ENCODE assay signal across 19 cellular contexts in the genomic region with DNA sequence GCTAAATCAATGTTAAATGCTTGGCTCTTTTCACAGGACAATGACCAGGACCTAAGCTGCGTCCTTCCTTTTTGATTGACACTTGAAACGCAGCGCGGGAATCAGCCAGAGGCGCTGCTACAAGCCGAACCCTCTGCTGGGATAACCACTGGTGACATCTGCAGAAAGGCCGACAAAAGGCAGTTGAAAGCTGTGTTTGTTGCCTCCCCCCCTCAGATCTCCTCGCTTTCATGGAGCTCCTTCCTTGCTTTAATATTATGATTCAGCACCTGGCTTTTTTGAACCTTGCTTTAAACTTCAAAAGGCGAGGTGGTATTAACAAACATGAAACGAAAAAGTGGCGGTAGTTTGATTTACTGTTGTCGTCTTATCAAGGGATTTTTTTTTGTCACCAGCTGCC.
"Had no signal": no experiment of that assay in that cellular context is flagged by ENCODE, and none has a peak within 500 bp of the region (broad histone marks: within the 10 kb centered on the region; RNA-seq: fewer than 3 reads in every experiment).

No MANE protein-coding gene starts in this region.

- H3K9me3 Mint-ChIP-seq: activated CD4-positive, alpha-beta memory T cell treated with anti-CD3 and anti-CD28 coated beads for 36 hours; activated T-cell treated with anti-CD3 and anti-CD28 coated beads, Interleukin-2, amount 50 U/mL, for 24 hours had no signal

- H3K27ac Mint-ChIP-seq: activated CD4-positive, alpha-beta memory T cell treated with anti-CD3 and anti-CD28 coated beads for 36 hours; activated CD8-positive, alpha-beta memory T cell treated with anti-CD3 and anti-CD28 coated beads, Interleukin-2, amount 10 ng/mL, durations not matched to agents 7 days and 5 days; activated naive CD8-positive, alpha-beta T cell treated with anti-CD3 and anti-CD28 coated beads, Interleukin-2, amount 10 ng/mL, durations not matched to agents 7 days and 5 days; activated T-cell treated with anti-CD3 and anti-CD28 coated beads, Interleukin-2, amount 50 U/mL, for 24 hours; brain had no signal

- H3K9me3 ChIP-seq: esophagus squamous epithelium, left lung, thoracic aorta had no signal

- H3K4me3 Mint-ChIP-seq: activated CD4-positive, alpha-beta memory T cell treated with anti-CD3 and anti-CD28 coated beads for 36 hours; activated CD8-positive, alpha-beta memory T cell treated with anti-CD3 and anti-CD28 coated beads, Interleukin-2, amount 10 ng/mL, durations not matched to agents 7 days and 5 days; activated naive CD8-positive, alpha-beta T cell treated with anti-CD3 and anti-CD28 coated beads, Interleukin-2, amount 10 ng/mL, durations not matched to agents 7 days and 5 days; activated T-cell treated with anti-CD3 and anti-CD28 coated beads, Interleukin-2, amount 50 U/mL, for 24 hours; brain had no signal

- ATAC-seq: activated CD4-positive, CD25-positive, alpha-beta regulatory T cell treated with anti-CD3 and anti-CD28 coated beads, Interleukin-2, amount 50 U/mL, for 24 hours; activated CD8-positive, alpha-beta memory T cell treated with anti-CD3 and anti-CD28 coated beads, Interleukin-2, amount 10 ng/mL, durations not matched to agents 7 days and 5 days had no signal

- DNase-seq: activated CD4-positive, alpha-beta memory T cell treated with anti-CD3 and anti-CD28 coated beads for 36 hours; activated CD8-positive, alpha-beta memory T cell treated with anti-CD3 and anti-CD28 coated beads, Interleukin-2, amount 10 ng/mL, durations not matched to agents 7 days and 5 days; activated effector memory CD4-positive, alpha-beta T cell treated with Interleukin-2 at 50 U/mL for 16 hours; activated naive CD8-positive, alpha-beta T cell treated with anti-CD3 and anti-CD28 coated beads, Interleukin-2, amount 10 ng/mL, durations not matched to agents 7 days and 5 days; activated T-cell treated with anti-CD3 and anti-CD28 coated beads, Interleukin-2, amount 50 U/mL, for 24 hours; central memory CD4-positive, alpha-beta T cell; esophagus squamous epithelium; hypothalamus; kidney; left lung; mammary epithelial cell; posterior cingulate gyrus; stimulated activated CD4-positive, alpha-beta T cell treated with anti-CD3 and anti-CD28 coated beads, Interleukin-12 subunit alpha, Interleukin-12 subunit beta, amount 100 ng/mL, for 4 hours; stimulated activated CD4-positive, alpha-beta T cell treated with anti-CD3 and anti-CD28 coated beads, Interleukin-2, amount 100 ng/mL, for 24 hours; T-helper 9 cell had no signal

- H3K27ac ChIP-seq: coronary artery, esophagus squamous epithelium, left lung, thoracic aorta had no signal

- H3K27me3 Mint-ChIP-seq: activated CD4-positive, alpha-beta memory T cell treated with anti-CD3 and anti-CD28 coated beads for 36 hours; activated T-cell treated with anti-CD3 and anti-CD28 coated beads, Interleukin-2, amount 50 U/mL, for 24 hours had no signal

- H3K4me1 ChIP-seq: esophagus squamous epithelium, left lung had no signal

- H3K4me1 Mint-ChIP-seq: activated CD8-positive, alpha-beta memory T cell treated with anti-CD3 and anti-CD28 coated beads, Interleukin-2, amount 10 ng/mL, durations not matched to agents 7 days and 5 days had no signal

- H3K27me3 ChIP-seq: left lung had no signal

- FAIRE-seq: kidney had no signal

- H3K4me3 ChIP-seq: coronary artery, esophagus squamous epithelium, left lung, thoracic aorta had no signal

- H3K36me3 ChIP-seq: esophagus squamous epithelium, left lung, thoracic aorta had no signal

- H3K36me3 Mint-ChIP-seq: activated CD4-positive, alpha-beta memory T cell treated with anti-CD3 and anti-CD28 coated beads for 36 hours; activated CD8-positive, alpha-beta memory T cell treated with anti-CD3 and anti-CD28 coated beads, Interleukin-2, amount 10 ng/mL, durations not matched to agents 7 days and 5 days; activated naive CD8-positive, alpha-beta T cell treated with anti-CD3 and anti-CD28 coated beads, Interleukin-2, amount 10 ng/mL, durations not matched to agents 7 days and 5 days; brain had no signal
